Comparison of ENCODE assay signal across 9 cellular contexts in the genomic region with DNA sequence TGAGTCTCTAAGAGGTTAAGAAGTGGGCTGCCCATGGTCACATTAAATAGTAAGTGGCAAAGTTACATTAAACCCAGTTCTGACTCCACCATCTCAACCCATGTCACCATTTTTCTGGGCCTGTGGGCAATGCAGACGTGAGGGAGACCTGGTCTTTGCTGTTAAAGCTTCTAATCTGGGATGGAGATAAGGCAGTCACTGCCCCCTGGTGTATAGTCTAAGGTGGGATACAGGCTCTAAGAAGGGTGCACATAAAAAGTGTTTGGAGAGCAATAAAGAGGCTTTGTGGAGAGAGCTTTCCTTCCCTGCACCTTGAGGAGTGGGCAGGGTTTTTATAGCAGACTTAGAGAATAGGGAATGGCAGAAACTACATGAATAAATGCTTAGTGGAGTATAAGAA.
A peak's percentile ranks its signal among the peaks of the same experiment; 100 is the strongest.
DNase-seq lines count a peak whose midpoint lies in the region; ATAC-seq and TF ChIP-seq lines count a peak whose summit lies in the region.
"Had no signal": no experiment of that assay in that cellular context is flagged by ENCODE, and none has a peak within 500 bp of the region (broad histone marks: within the 10 kb centered on the region; RNA-seq: fewer than 3 reads in every experiment).

No MANE protein-coding gene starts in this region.

- no peak for TF ChIP-seq CTCF in Calu3 (IDR thresholded peaks at IDR 0.05; ENCODE audit: unreplicated experiment)

- in situ Hi-C loops in SK-MEL-5 (cut with HindIII; ENCODE audit: low pct_unique_long_range_greater_than_20kb, low sequenced_read_pairs), result no loop called here

- peak overlapping the region; percentile 78 for H3K27ac Mint-ChIP-seq in Calu3 (ENCODE audit: unreplicated experiment)
- H3K27ac Mint-ChIP-seq in immature natural killer cell, result no peak overlapping the region

- BruUV-seq in Calu3 (replicated peaks; lab: Mats Ljungman, UMichigan), result no TSS peak

- H3K4me1 Mint-ChIP-seq in Calu3 (ENCODE audit: low read depth, unreplicated experiment) (peaks cover 92% of the 10 kb centered on the region), immature natural killer cell (no peaks in the 10 kb centered on the region)

- H3K4me3 Mint-ChIP-seq in Calu3 (ENCODE audit: low read depth, unreplicated experiment) (peak overlapping the region; percentile 10), immature natural killer cell (no peak overlapping the region)

- H3K27me3 Mint-ChIP-seq in Calu3 (ENCODE audit: unreplicated experiment) (no peaks in the 10 kb centered on the region), immature natural killer cell (ENCODE audit: low read depth in 3 of 3) (peaks cover 0 to 9% (median 2%) of the 10 kb centered on the region in 3 donors)

- intact Hi-C loops in Calu3 (cut with micrococcal nuclease; ENCODE audit: unreplicated experiment), result loop anchor here (5.0 kb wide), 1 partner anchor 243 kb away; no protein-coding TSS in a partner anchor

- H3K9me3 Mint-ChIP-seq in Calu3 (ENCODE audit: low read depth, unreplicated experiment), result no peaks in the 10 kb centered on the region
- peaks cover 0 to 2% (median 0%) of the 10 kb centered on the region in 6 donors for H3K9me3 Mint-ChIP-seq in immature natural killer cell

- H3K36me3 Mint-ChIP-seq in Calu3 (ENCODE audit: insufficient read depth, unreplicated experiment) (peaks cover 15% of the 10 kb centered on the region), immature natural killer cell (no peaks in the 10 kb centered on the region)

- DNase-seq in Calu3 (no peak), H4 (ENCODE audit: low spot score) (peak; percentile 26), SK-MEL-5 (ENCODE audit: low read depth, low spot score) (peak; percentile 64), immature natural killer cell (peak; percentile 13 to 26 (median 21)), foreskin melanocyte (no peak)
- DNase-seq: T1000 had no signal

- ATAC-seq in HG02981 (IDR thresholded peaks at IDR 0.05; ENCODE audit: unreplicated experiment) (no peak), HG02798 (IDR thresholded peaks at IDR 0.05; ENCODE audit: poor library complexity, unreplicated experiment) (no peak), HG02588 (IDR thresholded peaks at IDR 0.05; ENCODE audit: unreplicated experiment) (no peak)

- CTCF ChIA-PET in Calu3 (lab: Charles Lee), result interaction anchor here (1.1 to 1.3 kb wide), 4 partner anchors 12 to 223 kb away, joined by 3 to 11 read pairs (median 4); no protein-coding TSS in a partner anchor

Comparison
In these comparisons a context has a peak if more than half of its experiments do, and no peak if none do; other contexts are left out.
1. DNase-seq: peak in H4 (single experiment), SK-MEL-5 (single experiment) and immature natural killer cell (3 of 3); none in Calu3 (single experiment) and foreskin melanocyte (single experiment).